19 cellular contexts compared by ENCODE assay signal in genomic region chr5:1278656-1279442, GRCh38. TPM values are rescaled to one million over a fixed set of nuclear protein-coding genes. Genes with fewer than 3 reads are reported as not detected.
A peak's percentile ranks its signal among the peaks of the same experiment; 100 is the strongest.
DNase-seq lines count a peak whose midpoint lies in the region; ATAC-seq and TF ChIP-seq lines count a peak whose summit lies in the region.
"Had no signal": no experiment of that assay in that cellular context is flagged by ENCODE, and none has a peak within 500 bp of the region (broad histone marks: within the 10 kb centered on the region; RNA-seq: fewer than 3 reads in every experiment).

No MANE protein-coding gene starts in this region.

- H3K27me3 Mint-ChIP-seq in nephron progenitor cell (ENCODE audit: low read depth, poor library complexity): peaks cover 5% of the 10 kb centered on the region

- H3K9me3 ChIP-seq in right cardiac atrium (ENCODE audit: control insufficient read depth, low read length): no peaks in the 10 kb centered on the region
- H3K9me3 ChIP-seq in upper lobe of right lung: no peaks in the 10 kb centered on the region
- H3K9me3 ChIP-seq: Caco-2, Peyer's patch had no signal

- no peaks in the 10 kb centered on the region for H3K36me3 ChIP-seq in upper lobe of right lung
- H3K36me3 ChIP-seq: Peyer's patch had no signal

- WGBS in right cardiac atrium: 93% methylated on average over 42 of the region's 42 CpGs

- no peak overlapping the region for H3K27ac Mint-ChIP-seq in nephron progenitor cell

- H3K4me3 Mint-ChIP-seq in nephron progenitor cell: no peak overlapping the region

- intact Hi-C loops in right cardiac atrium (cut with DNase I) (no loop called here), cardiac septum (cut with DNase I) (no loop called here), upper lobe of right lung (cut with DNase I) (no loop called here)

- H3K27ac ChIP-seq in right cardiac atrium (ENCODE audit: low read length) (no peak overlapping the region), upper lobe of right lung (no peak overlapping the region)
- H3K27ac ChIP-seq: Peyer's patch had no signal

- no peaks in the 10 kb centered on the region for H3K4me1 Mint-ChIP-seq in nephron progenitor cell

- no peak for TF ChIP-seq CTCF in WI38 (IDR thresholded peaks at IDR 0.05; ENCODE audit: low read depth, low read length)
- no peak for TF ChIP-seq CTCF in nephron progenitor cell (IDR thresholded peaks at IDR 0.05)
- no peak for TF ChIP-seq CTCF in upper lobe of right lung (IDR thresholded peaks at IDR 0.05)

- H3K36me3 Mint-ChIP-seq in nephron progenitor cell (ENCODE audit: low read depth): peaks cover 9% of the 10 kb centered on the region

- H3K4me3 ChIP-seq in right cardiac atrium (ENCODE audit: low read length) (no peak overlapping the region), WI38 (ENCODE audit: low read depth, low read length) (peak overlapping the region; percentile 68), upper lobe of right lung (no peak overlapping the region)
- H3K4me3 ChIP-seq: Peyer's patch had no signal

- ATAC-seq in right cardiac atrium: no peak
- peak; percentile 15 for ATAC-seq in upper lobe of right lung
- no peak for ATAC-seq in GM18511 (IDR thresholded peaks at IDR 0.05; ENCODE audit: unreplicated experiment)

- no peaks in the 10 kb centered on the region for H3K9me3 Mint-ChIP-seq in nephron progenitor cell

- peak in 2 of 3 donors; percentile 40 to 42 for DNase-seq in right cardiac atrium
- DNase-seq in cardiac septum (ENCODE audit: low spot score): no peak
- DNase-seq in nephron progenitor cell: peak; percentile 1
- DNase-seq in upper lobe of right lung: peak; percentile 48
- no peak for DNase-seq in DMS53 treated with DMSO at 0.1 percent for 48 hours (lab: John Stamatoyannopoulos, UW; ENCODE audit: unreplicated experiment)
- DNase-seq in SHP77 (lab: John Stamatoyannopoulos, UW): no peak
- DNase-seq: ACHN, AML-193, Caco-2, KG1, NCI-H146, NCI-H2081, NCI-H510A treated with DMSO at 0.1 percent for 48 hours, Peyer's patch, SIG-M5 had no signal

- H3K27me3 ChIP-seq in right cardiac atrium (ENCODE audit: control insufficient read depth, insufficient read depth): no peaks in the 10 kb centered on the region
- H3K27me3 ChIP-seq in upper lobe of right lung: no peaks in the 10 kb centered on the region
- H3K27me3 ChIP-seq: Peyer's patch had no signal

- H3K4me1 ChIP-seq in right cardiac atrium (ENCODE audit: control insufficient read depth, insufficient read depth, low read length) (no peaks in the 10 kb centered on the region), upper lobe of right lung (no peaks in the 10 kb centered on the region)
- H3K4me1 ChIP-seq: Caco-2, Peyer's patch had no signal

RNA-seq across cellular contexts. Expression of gene TERT, which starts 16.0 kb away (rescaled TPM):
- total RNA-seq in right cardiac atrium: not detected
- polyA plus RNA-seq in right cardiac atrium: not detected
- total RNA-seq in cardiac septum: not detected
- not detected for total RNA-seq in upper lobe of right lung

RNA-seq across cellular contexts. Expression of gene SLC6A18, which starts 53.7 kb away (rescaled TPM):
- total RNA-seq in right cardiac atrium: not detected
- polyA plus RNA-seq in right cardiac atrium: not detected
- not detected for total RNA-seq in cardiac septum
- not detected for total RNA-seq in upper lobe of right lung
- total RNA-seq: Caco-2, G401, M059J had no signal

Comparison
In these comparisons a context has a peak if more than half of its experiments do, and no peak if none do; other contexts are left out.
1. DNase-seq: peak in right cardiac atrium (2 of 3), nephron progenitor cell (single experiment) and upper lobe of right lung (single experiment); none in cardiac septum (single experiment), DMS53 treated with DMSO at 0.1 percent for 48 hours (single experiment) and SHP77 (0 of 2).